In the genomic region with DNA sequence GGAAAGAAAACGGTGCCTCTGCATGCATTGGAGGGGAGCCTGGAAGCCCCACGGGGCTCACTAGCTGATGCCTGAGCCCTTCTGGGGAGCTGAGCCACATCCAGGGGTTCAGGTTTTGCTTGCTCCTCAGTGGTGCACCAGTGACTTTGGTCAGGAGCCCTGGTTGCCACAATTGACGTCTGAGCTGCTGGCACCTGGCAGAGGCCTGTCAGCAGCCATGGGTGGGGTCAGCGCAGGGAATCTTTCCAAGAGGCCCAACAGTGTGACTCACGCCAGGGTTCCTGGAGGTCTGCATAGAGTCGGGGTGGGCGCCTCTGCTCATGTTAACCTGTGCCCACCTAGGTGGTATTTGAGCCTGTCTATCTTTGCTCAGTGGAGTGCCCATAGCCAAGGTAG, we compare ENCODE assay signal across 17 cellular contexts.
"Had no signal": no experiment of that assay in that cellular context is flagged by ENCODE, and none has a peak within 500 bp of the region (broad histone marks: within the 10 kb centered on the region; RNA-seq: fewer than 3 reads in every experiment).

No MANE protein-coding gene starts in this region.

- H3K9me3 ChIP-seq: breast epithelium, left lung, prostate gland, spleen, thoracic aorta had no signal

- H3K36me3 ChIP-seq: breast epithelium, thoracic aorta had no signal

- H3K4me1 ChIP-seq: breast epithelium, left lung, prostate gland had no signal

- H3K4me2 ChIP-seq: hepatocyte had no signal

- H3K27me3 Mint-ChIP-seq: activated CD4-positive, alpha-beta memory T cell treated with anti-CD3 and anti-CD28 coated beads, Interleukin-2, amount 10 ng/mL, durations not matched to agents 7 days and 5 days; activated CD4-positive, alpha-beta T cell treated with anti-CD3 and anti-CD28 coated beads for 36 hours; activated naive CD8-positive, alpha-beta T cell treated with anti-CD3 and anti-CD28 coated beads, Interleukin-2, amount 50 U/mL, for 24 hours; memory B cell had no signal

- H3K4me3 Mint-ChIP-seq: activated CD4-positive, alpha-beta memory T cell treated with anti-CD3 and anti-CD28 coated beads, Interleukin-2, amount 10 ng/mL, durations not matched to agents 7 days and 5 days; activated CD4-positive, alpha-beta T cell treated with anti-CD3 and anti-CD28 coated beads for 36 hours; activated naive CD8-positive, alpha-beta T cell treated with anti-CD3 and anti-CD28 coated beads, Interleukin-2, amount 50 U/mL, for 24 hours; effector memory CD8-positive, alpha-beta T cell; memory B cell; nephron progenitor cell had no signal

- H3K27me3 ChIP-seq: breast epithelium, hepatocyte, left lung, spleen had no signal

- H3K27ac Mint-ChIP-seq: activated CD4-positive, alpha-beta memory T cell treated with anti-CD3 and anti-CD28 coated beads, Interleukin-2, amount 10 ng/mL, durations not matched to agents 7 days and 5 days; activated CD4-positive, alpha-beta T cell treated with anti-CD3 and anti-CD28 coated beads for 36 hours; activated naive CD8-positive, alpha-beta T cell treated with anti-CD3 and anti-CD28 coated beads, Interleukin-2, amount 50 U/mL, for 24 hours; memory B cell; nephron progenitor cell had no signal

- DNase-seq: activated CD4-positive, alpha-beta memory T cell treated with anti-CD3 and anti-CD28 coated beads, Interleukin-2, amount 10 ng/mL, durations not matched to agents 7 days and 5 days; activated CD4-positive, alpha-beta T cell treated with anti-CD3 and anti-CD28 coated beads for 36 hours; activated naive CD4-positive, alpha-beta T cell; activated naive CD8-positive, alpha-beta T cell treated with anti-CD3 and anti-CD28 coated beads, Interleukin-2, amount 50 U/mL, for 24 hours; aorta; dermis blood vessel endothelial cell; effector memory CD8-positive, alpha-beta T cell; kidney; nephron progenitor cell; spleen had no signal

- H3K4me1 Mint-ChIP-seq: activated CD4-positive, alpha-beta T cell treated with anti-CD3 and anti-CD28 coated beads for 36 hours; activated naive CD8-positive, alpha-beta T cell treated with anti-CD3 and anti-CD28 coated beads, Interleukin-2, amount 50 U/mL, for 24 hours; memory B cell had no signal

- H3K4me3 ChIP-seq: breast epithelium, hepatocyte, left lung, prostate gland, spleen, thoracic aorta had no signal

- H2AFZ ChIP-seq: hepatocyte had no signal

- ATAC-seq: activated CD4-positive, alpha-beta T cell treated with anti-CD3 and anti-CD28 coated beads for 36 hours; activated naive CD8-positive, alpha-beta T cell treated with anti-CD3 and anti-CD28 coated beads, Interleukin-2, amount 50 U/mL, for 24 hours; left lung; sciatic nerve had no signal

- H3K9me3 Mint-ChIP-seq: activated CD4-positive, alpha-beta memory T cell treated with anti-CD3 and anti-CD28 coated beads, Interleukin-2, amount 10 ng/mL, durations not matched to agents 7 days and 5 days; activated naive CD8-positive, alpha-beta T cell treated with anti-CD3 and anti-CD28 coated beads, Interleukin-2, amount 50 U/mL, for 24 hours; effector memory CD8-positive, alpha-beta T cell; memory B cell; nephron progenitor cell had no signal

- H3K27ac ChIP-seq: breast epithelium, hepatocyte, left lung, prostate gland, spleen, thoracic aorta had no signal
